ENCODE assay signal across 1 cellular context in genomic region chr6:164897523-164898094, GRCh38.
TF ChIP-seq lines count a peak whose summit lies in the region.

No MANE protein-coding gene starts in this region.

TF ChIP-seq in GM23338, 12 proteins besides CTCF, POLR2A, EP300 and RAD21 (continued from another document):
- no peak for TF ChIP-seq ETS1 (IDR thresholded peaks at IDR 0.05)
- no peak for TF ChIP-seq EZH2phosphoT487 (IDR thresholded peaks at IDR 0.05; ENCODE audit: unreplicated experiment)
- no peak for TF ChIP-seq ZNF114 (CRISPR knock-in tag; IDR thresholded peaks at IDR 0.05)
- TF ChIP-seq JUNB (IDR thresholded peaks at IDR 0.05; ENCODE audit: unreplicated experiment): no peak
- no peak for TF ChIP-seq ZNF331 (CRISPR knock-in tag; IDR thresholded peaks at IDR 0.05; ENCODE audit: low read depth)
- TF ChIP-seq STAT1 (IDR thresholded peaks at IDR 0.05; ENCODE audit: unreplicated experiment): no peak
- TF ChIP-seq REST (IDR thresholded peaks at IDR 0.05; ENCODE audit: unreplicated experiment): no peak
- no peak for TF ChIP-seq NANOG (IDR thresholded peaks at IDR 0.05; ENCODE audit: borderline replicate concordance)
- no peak for TF ChIP-seq CREB1 (CRISPR knock-in tag; IDR thresholded peaks at IDR 0.05; ENCODE audit: low read depth)
